In the genomic region with DNA sequence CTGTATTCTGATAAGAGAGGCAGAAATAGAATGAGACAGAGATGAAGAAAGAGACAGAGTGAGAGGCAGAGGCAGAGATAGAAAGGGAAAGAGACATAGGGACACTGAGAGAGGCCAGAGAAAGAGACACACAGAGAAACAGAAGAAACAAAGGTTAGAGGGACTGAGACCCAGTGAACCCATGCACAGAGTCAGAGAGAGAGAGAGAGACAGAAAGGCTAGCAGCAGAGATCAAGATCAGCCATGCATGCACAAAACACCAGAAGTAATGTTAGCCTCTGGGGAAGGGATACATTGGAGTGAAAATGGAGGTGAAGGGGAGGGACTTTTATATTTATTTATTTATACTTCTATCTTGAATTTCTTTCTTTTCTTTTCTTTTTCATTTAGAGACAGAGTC, we compare ENCODE assay signal across 13 cellular contexts. TPM values are rescaled to one million over a fixed set of nuclear protein-coding genes. Genes with fewer than 3 reads are reported as not detected.
DNase-seq lines count a peak whose midpoint lies in the region; ATAC-seq and TF ChIP-seq lines count a peak whose summit lies in the region.
"Had no signal": no experiment of that assay in that cellular context is flagged by ENCODE, and none has a peak within 500 bp of the region (broad histone marks: within the 10 kb centered on the region; RNA-seq: fewer than 3 reads in every experiment).

No MANE protein-coding gene starts in this region.

- no peak overlapping the region for H3K4me3 Mint-ChIP-seq in activated B cell treated with CpG ODN at 0.5 μM for 24 hours
- H3K4me3 Mint-ChIP-seq in stimulated activated naive B cell treated with anti-CD40 and anti-IgM and Interleukin-4, amounts not matched to agents 10 μg/mL and 1 μg/mL and 100 μg/mL, for 72 hours, result no peak overlapping the region
- no peak overlapping the region for H3K4me3 Mint-ChIP-seq in CD8-positive, alpha-beta memory T cell

- no peaks in the 10 kb centered on the region for H3K9me3 ChIP-seq in psoas muscle
- no peaks in the 10 kb centered on the region for H3K9me3 ChIP-seq in CD8-positive, alpha-beta memory T cell (ENCODE audit: low read length)
- H3K9me3 ChIP-seq: right lobe of liver had no signal

- no peak overlapping the region for H3K4me3 ChIP-seq in psoas muscle
- no peak overlapping the region for H3K4me3 ChIP-seq in CD8-positive, alpha-beta memory T cell (ENCODE audit: low read length)
- H3K4me3 ChIP-seq: lung, right lobe of liver had no signal

- peak; percentile 54 for ATAC-seq in GM19351 (IDR thresholded peaks at IDR 0.05; ENCODE audit: unreplicated experiment)
- ATAC-seq in HG02884 (IDR thresholded peaks at IDR 0.05; ENCODE audit: unreplicated experiment), result peak; percentile 47
- ATAC-seq in activated B cell treated with CpG ODN at 0.5 μM for 24 hours (ENCODE audit: low read depth), result peak; percentile 47
- peak; percentile 69 to 74 for ATAC-seq in stimulated activated naive B cell treated with anti-CD40 and anti-IgM and Interleukin-4, amounts not matched to agents 10 μg/mL and 1 μg/mL and 100 μg/mL, for 72 hours (replicated peaks)
- no peak for ATAC-seq in psoas muscle
- ATAC-seq: right lobe of liver had no signal

- peaks cover 14% of the 10 kb centered on the region for H3K4me1 Mint-ChIP-seq in activated B cell treated with CpG ODN at 0.5 μM for 24 hours
- peaks cover 15 to 20% of the 10 kb centered on the region in 2 donors for H3K4me1 Mint-ChIP-seq in stimulated activated naive B cell treated with anti-CD40 and anti-IgM and Interleukin-4, amounts not matched to agents 10 μg/mL and 1 μg/mL and 100 μg/mL, for 72 hours
- no peaks in the 10 kb centered on the region for H3K4me1 Mint-ChIP-seq in CD8-positive, alpha-beta memory T cell

- H3K4me1 ChIP-seq in psoas muscle, result peaks cover 48% of the 10 kb centered on the region
- no peaks in the 10 kb centered on the region for H3K4me1 ChIP-seq in CD8-positive, alpha-beta memory T cell (ENCODE audit: insufficient read depth, low read length)
- H3K4me1 ChIP-seq: right lobe of liver had no signal

- intact Hi-C loops in activated B cell treated with CpG ODN at 0.5 μM for 24 hours (cut with micrococcal nuclease) (loop anchor here (5.0 kb wide), 1 partner anchor 39 kb away; no protein-coding TSS in a partner anchor), psoas muscle (cut with DNase I) (loop anchor here in 1 of 2 donors (5.0 kb wide), 1 partner anchor 39 kb away; no protein-coding TSS in a partner anchor)

- no peaks in the 10 kb centered on the region for H3K9me3 Mint-ChIP-seq in activated B cell treated with CpG ODN at 0.5 μM for 24 hours
- H3K9me3 Mint-ChIP-seq in stimulated activated naive B cell treated with anti-CD40 and anti-IgM and Interleukin-4, amounts not matched to agents 10 μg/mL and 1 μg/mL and 100 μg/mL, for 72 hours, result no peaks in the 10 kb centered on the region
- H3K9me3 Mint-ChIP-seq in CD8-positive, alpha-beta memory T cell, result no peaks in the 10 kb centered on the region

- H3K27me3 Mint-ChIP-seq in activated B cell treated with CpG ODN at 0.5 μM for 24 hours, result peaks cover 6% of the 10 kb centered on the region
- H3K27me3 Mint-ChIP-seq in stimulated activated naive B cell treated with anti-CD40 and anti-IgM and Interleukin-4, amounts not matched to agents 10 μg/mL and 1 μg/mL and 100 μg/mL, for 72 hours, result no peaks in the 10 kb centered on the region
- peaks cover 5 to 13% of the 10 kb centered on the region in 2 donors for H3K27me3 Mint-ChIP-seq in CD8-positive, alpha-beta memory T cell

- no peaks in the 10 kb centered on the region for H3K36me3 ChIP-seq in psoas muscle (ENCODE audit: insufficient read depth in 1 of 2, low read depth in 1 of 2)
- H3K36me3 ChIP-seq in CD8-positive, alpha-beta memory T cell (ENCODE audit: insufficient read depth, low read length), result no peaks in the 10 kb centered on the region
- H3K36me3 ChIP-seq: right lobe of liver had no signal

- CTCF ChIA-PET in activated B cell treated with CpG ODN at 0.5 μM for 24 hours (lab: Charles Lee), result no interaction called here
- CTCF ChIA-PET in CD8-positive, alpha-beta memory T cell (lab: Charles Lee), result no interaction called here

- DNase-seq in activated B cell treated with CpG ODN at 0.5 μM for 24 hours, result no peak
- no peak for DNase-seq in stimulated activated naive B cell treated with anti-CD40 and anti-IgM and Interleukin-4, amounts not matched to agents 10 μg/mL and 1 μg/mL and 100 μg/mL, for 72 hours
- DNase-seq in SIG-M5 (lab: John Stamatoyannopoulos, UW), result no peak
- DNase-seq in psoas muscle, result no peak
- no peak for DNase-seq in NCI-H510A treated with DMSO at 0.1 percent for 48 hours (lab: John Stamatoyannopoulos, UW)
- DNase-seq in CD8-positive, alpha-beta memory T cell, result no peak
- DNase-seq: foreskin fibroblast, NCI-H1436 treated with DMSO at 0.1 percent for 48 hours, right lobe of liver, RPMI8226 had no signal

- no peaks in the 10 kb centered on the region for H3K36me3 Mint-ChIP-seq in activated B cell treated with CpG ODN at 0.5 μM for 24 hours (ENCODE audit: low read depth)
- H3K36me3 Mint-ChIP-seq in stimulated activated naive B cell treated with anti-CD40 and anti-IgM and Interleukin-4, amounts not matched to agents 10 μg/mL and 1 μg/mL and 100 μg/mL, for 72 hours, result no peaks in the 10 kb centered on the region
- peaks cover 0 to 2% (median 0%) of the 10 kb centered on the region in 3 donors for H3K36me3 Mint-ChIP-seq in CD8-positive, alpha-beta memory T cell

- H3K27ac Mint-ChIP-seq in activated B cell treated with CpG ODN at 0.5 μM for 24 hours, result peak overlapping the region; percentile 0
- H3K27ac Mint-ChIP-seq in stimulated activated naive B cell treated with anti-CD40 and anti-IgM and Interleukin-4, amounts not matched to agents 10 μg/mL and 1 μg/mL and 100 μg/mL, for 72 hours, result no peak overlapping the region
- peak overlapping the region in 1 of 8 donors; percentile 1 for H3K27ac Mint-ChIP-seq in CD8-positive, alpha-beta memory T cell

- POLR2A ChIA-PET in activated B cell treated with CpG ODN at 0.5 μM for 24 hours (lab: Charles Lee), result no interaction called here
- POLR2A ChIA-PET in CD8-positive, alpha-beta memory T cell (lab: Charles Lee), result no interaction called here

- no peaks in the 10 kb centered on the region for H3K27me3 ChIP-seq in psoas muscle (ENCODE audit: insufficient read depth in 3 of 3, low read length in 2 of 3)
- no peaks in the 10 kb centered on the region for H3K27me3 ChIP-seq in CD8-positive, alpha-beta memory T cell (ENCODE audit: insufficient read depth, low read length, poor library complexity, severe bottlenecking)
- H3K27me3 ChIP-seq: right lobe of liver had no signal

- no peak overlapping the region for H3K27ac ChIP-seq in psoas muscle
- H3K27ac ChIP-seq in CD8-positive, alpha-beta memory T cell (ENCODE audit: low read depth, low read length), result no peak overlapping the region
- H3K27ac ChIP-seq: right lobe of liver had no signal

- TF ChIP-seq CTCF in activated B cell treated with CpG ODN at 0.5 μM for 24 hours (IDR thresholded peaks at IDR 0.05), result no peak
- TF ChIP-seq CTCF in psoas muscle (IDR thresholded peaks at IDR 0.05), result no peak

RNA-seq across cellular contexts. Expression of gene SPARC, which starts 14.1 kb away (rescaled TPM):
- total RNA-seq in activated B cell treated with CpG ODN at 0.5 μM for 24 hours (not detected in 2 replicates), psoas muscle (100 to 1,000 TPM; 175 to 687 (median 372) TPM)
- polyA plus RNA-seq in psoas muscle, result 100 to 1,000 TPM; 111 to 331 (median 170) TPM
- under 1 TPM; 0.22 to 0.31 TPM for total RNA-seq in CD8-positive, alpha-beta memory T cell
- not detected for polyA plus RNA-seq in CD8-positive, alpha-beta memory T cell

RNA-seq across cellular contexts. Expression of gene ATOX1, which starts 57.6 kb away (rescaled TPM):
- total RNA-seq in activated B cell treated with CpG ODN at 0.5 μM for 24 hours, result 61.2 and 66.6 TPM in 2 replicates
- 10 to 100 TPM; 28.7 to 46.9 (median 40.7) TPM for total RNA-seq in psoas muscle
- polyA plus RNA-seq in psoas muscle, result 10 to 100 TPM; 60.5 to 99.1 (median 80.3) TPM
- 100 to 1,000 TPM in 1 of 2 experiments, 10 to 100 TPM in 1; 91.0 to 103 TPM for total RNA-seq in CD8-positive, alpha-beta memory T cell
- 67.7 TPM for polyA plus RNA-seq in CD8-positive, alpha-beta memory T cell

Comparison
In these comparisons a context has a peak if more than half of its experiments do, and no peak if none do; other contexts are left out.
1. ATAC-seq: peak in GM19351 (single experiment), HG02884 (single experiment), activated B cell treated with CpG ODN at 0.5 μM for 24 hours (single experiment) and stimulated activated naive B cell treated with anti-CD40 and anti-IgM and Interleukin-4, amounts not matched to agents 10 μg/mL and 1 μg/mL and 100 μg/mL, for 72 hours (2 of 2); none in psoas muscle (0 of 4).
2. RNA of gene SPARC, which starts 14.1 kb away (total RNA-seq): 175 to 687 TPM in psoas muscle; 0.22 to 0.31 TPM in CD8-positive, alpha-beta memory T cell and not detected in activated B cell treated with CpG ODN at 0.5 μM for 24 hours; every median in the first group is over 100 times any median in the second.